Comparison of ENCODE assay signal across 11 cellular contexts in the genomic region with DNA sequence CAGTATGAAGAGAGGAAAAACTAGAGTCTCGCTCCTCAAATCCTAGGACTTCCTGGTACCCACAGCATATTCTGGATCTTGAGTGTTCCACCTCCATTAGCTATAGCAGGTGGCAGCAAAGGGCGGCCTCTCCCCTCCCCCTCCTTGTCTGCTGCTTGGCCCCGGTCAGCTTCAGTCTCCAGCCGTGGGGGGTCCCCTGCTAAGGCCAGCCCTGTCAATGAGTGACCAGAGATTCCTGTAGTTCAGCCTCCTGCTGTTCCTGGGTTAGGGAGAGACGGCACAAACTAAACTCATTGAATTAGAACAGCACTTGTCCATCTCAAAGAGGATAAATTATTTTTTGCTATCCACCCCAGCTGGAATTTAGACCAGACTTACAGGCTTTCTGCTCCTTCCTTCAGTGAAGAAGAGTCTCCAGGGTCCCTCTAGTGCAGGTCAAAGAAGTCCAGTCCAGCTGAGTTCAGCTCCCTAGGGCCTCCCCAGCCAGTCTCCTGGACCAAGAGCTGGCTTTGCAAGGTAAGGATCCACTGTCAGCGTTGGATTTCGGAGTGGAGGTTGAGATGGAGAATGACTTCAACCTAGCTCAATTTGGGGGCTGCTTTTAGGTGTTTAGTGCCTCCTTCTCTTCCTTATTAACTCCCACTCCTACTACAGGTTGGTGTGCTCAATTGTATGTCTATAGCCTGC. TPM values are rescaled to one million over a fixed set of nuclear protein-coding genes. Genes with fewer than 3 reads are reported as not detected.
DNase-seq lines count a peak whose midpoint lies in the region; ATAC-seq and TF ChIP-seq lines count a peak whose summit lies in the region.
"Had no signal": no experiment of that assay in that cellular context is flagged by ENCODE, and none has a peak within 500 bp of the region (broad histone marks: within the 10 kb centered on the region; RNA-seq: fewer than 3 reads in every experiment).

No MANE protein-coding gene starts in this region.

- POLR2A ChIA-PET in activated CD4-positive, alpha-beta memory T cell treated with anti-CD3 and anti-CD28 coated beads, Interleukin-2, amount 10 ng/mL, durations not matched to agents 7 days and 5 days (lab: Charles Lee): interaction anchor here (1.0 to 1.2 kb wide), 2 partner anchors 11 to 24 kb away, joined by 3 read pairs; no protein-coding TSS in a partner anchor
- POLR2A ChIA-PET in activated CD4-positive, alpha-beta memory T cell treated with anti-CD3 and anti-CD28 coated beads for 36 hours (lab: Charles Lee): interaction anchor here (0.9 kb wide), 1 partner anchor 29 kb away, joined by 3 read pairs; no protein-coding TSS in a partner anchor

- WGBS in tibial nerve, 2 donors: 45 to 47% methylated on average over 7 of the region's 7 CpGs

- TF ChIP-seq POLR2A in tibial nerve (IDR thresholded peaks at IDR 0.05): no peak

- peak overlapping the region; percentile 24 for H3K4me3 Mint-ChIP-seq in activated CD4-positive, alpha-beta memory T cell treated with anti-CD3 and anti-CD28 coated beads, Interleukin-2, amount 10 ng/mL, durations not matched to agents 7 days and 5 days
- no peak overlapping the region for H3K4me3 Mint-ChIP-seq in activated CD4-positive, alpha-beta memory T cell treated with anti-CD3 and anti-CD28 coated beads for 36 hours
- H3K4me3 Mint-ChIP-seq in endothelial cell (ENCODE audit: unreplicated experiment) (peak overlapping the region; percentile 49), naive B cell (peak overlapping the region in 7 of 8 donors; percentile 69 to 84 (median 75))

- peaks cover 37% of the 10 kb centered on the region for H3K27me3 Mint-ChIP-seq in activated CD4-positive, alpha-beta memory T cell treated with anti-CD3 and anti-CD28 coated beads, Interleukin-2, amount 10 ng/mL, durations not matched to agents 7 days and 5 days
- H3K27me3 Mint-ChIP-seq in activated CD4-positive, alpha-beta memory T cell treated with anti-CD3 and anti-CD28 coated beads for 36 hours: peaks cover 12% of the 10 kb centered on the region
- H3K27me3 Mint-ChIP-seq in endothelial cell (ENCODE audit: unreplicated experiment): peaks cover 21% of the 10 kb centered on the region
- H3K27me3 Mint-ChIP-seq in naive B cell: peaks cover 12 to 22% (median 17%) of the 10 kb centered on the region in 3 donors

- no peak for ATAC-seq in naive B cell (ENCODE audit: low read depth in 2 of 2)
- ATAC-seq in GM19455 (IDR thresholded peaks at IDR 0.05; ENCODE audit: unreplicated experiment): no peak

- CTCF ChIA-PET in activated CD4-positive, alpha-beta memory T cell treated with anti-CD3 and anti-CD28 coated beads, Interleukin-2, amount 10 ng/mL, durations not matched to agents 7 days and 5 days (lab: Charles Lee): interaction anchor here (1.7 kb wide), 1 partner anchor 34 kb away, joined by 4 read pairs; no protein-coding TSS in a partner anchor
- CTCF ChIA-PET in activated CD4-positive, alpha-beta memory T cell treated with anti-CD3 and anti-CD28 coated beads for 36 hours (lab: Charles Lee): interaction anchor here (0.6 to 11.7 kb wide), 4 partner anchors 8 to 89 kb away, joined by 4 to 137 read pairs (median 4); no protein-coding TSS in a partner anchor

- H3K4me1 Mint-ChIP-seq in activated CD4-positive, alpha-beta memory T cell treated with anti-CD3 and anti-CD28 coated beads, Interleukin-2, amount 10 ng/mL, durations not matched to agents 7 days and 5 days: peaks cover 25% of the 10 kb centered on the region
- H3K4me1 Mint-ChIP-seq in activated CD4-positive, alpha-beta memory T cell treated with anti-CD3 and anti-CD28 coated beads for 36 hours (ENCODE audit: low read depth): peaks cover 22% of the 10 kb centered on the region
- H3K4me1 Mint-ChIP-seq in endothelial cell (ENCODE audit: unreplicated experiment): peaks cover 24% of the 10 kb centered on the region
- H3K4me1 Mint-ChIP-seq in naive B cell: peaks cover 23 to 30% (median 30%) of the 10 kb centered on the region in 3 donors

- H3K27me3 ChIP-seq in tibial nerve: no peaks in the 10 kb centered on the region

- H3K4me3 ChIP-seq in tibial nerve: peak overlapping the region in 1 of 4 donors; percentile 68

- peaks cover 0 to 80% (median 54%) of the 10 kb centered on the region in 4 donors for H3K4me1 ChIP-seq in tibial nerve

- no peaks in the 10 kb centered on the region for H3K9me3 Mint-ChIP-seq in activated CD4-positive, alpha-beta memory T cell treated with anti-CD3 and anti-CD28 coated beads, Interleukin-2, amount 10 ng/mL, durations not matched to agents 7 days and 5 days
- no peaks in the 10 kb centered on the region for H3K9me3 Mint-ChIP-seq in activated CD4-positive, alpha-beta memory T cell treated with anti-CD3 and anti-CD28 coated beads for 36 hours
- H3K9me3 Mint-ChIP-seq in endothelial cell (ENCODE audit: unreplicated experiment) (no peaks in the 10 kb centered on the region), naive B cell (peaks cover 0 to 3% (median 0%) of the 10 kb centered on the region in 7 donors)

- peaks cover 0 to 14% (median 0%) of the 10 kb centered on the region in 3 donors for H3K36me3 ChIP-seq in tibial nerve

- H3K9me3 ChIP-seq in tibial nerve: no peaks in the 10 kb centered on the region

- no peak overlapping the region for H3K27ac Mint-ChIP-seq in activated CD4-positive, alpha-beta memory T cell treated with anti-CD3 and anti-CD28 coated beads, Interleukin-2, amount 10 ng/mL, durations not matched to agents 7 days and 5 days
- H3K27ac Mint-ChIP-seq in activated CD4-positive, alpha-beta memory T cell treated with anti-CD3 and anti-CD28 coated beads for 36 hours: no peak overlapping the region
- H3K27ac Mint-ChIP-seq in endothelial cell (ENCODE audit: unreplicated experiment): no peak overlapping the region
- peak overlapping the region in 2 of 6 donors; percentile 79 to 98 for H3K27ac Mint-ChIP-seq in naive B cell

- TF ChIP-seq EP300 in tibial nerve (IDR thresholded peaks at IDR 0.05): no peak

- TF ChIP-seq CTCF in endothelial cell (IDR thresholded peaks at IDR 0.05; ENCODE audit: unreplicated experiment) (no peak), tibial nerve (IDR thresholded peaks at IDR 0.05) (no peak)

- no peak for DNase-seq in activated CD4-positive, alpha-beta memory T cell treated with anti-CD3 and anti-CD28 coated beads, Interleukin-2, amount 10 ng/mL, durations not matched to agents 7 days and 5 days
- no peak for DNase-seq in activated CD4-positive, alpha-beta memory T cell treated with anti-CD3 and anti-CD28 coated beads for 36 hours
- DNase-seq in endothelial cell (ENCODE audit: low spot score) (no peak), naive B cell (no peak), tibial nerve (ENCODE audit: low spot score in 2 of 2) (no peak), NCI-H1694 treated with DMSO at 0.1 percent for 48 hours (lab: John Stamatoyannopoulos, UW) (no peak), AG08395 (ENCODE audit: low spot score) (no peak)
- DNase-seq: central memory CD4-positive, alpha-beta T cell; NCI-H187 treated with DMSO at 0.1 percent for 48 hours; T-helper 9 cell had no signal

- H3K36me3 Mint-ChIP-seq in activated CD4-positive, alpha-beta memory T cell treated with anti-CD3 and anti-CD28 coated beads, Interleukin-2, amount 10 ng/mL, durations not matched to agents 7 days and 5 days (ENCODE audit: low read depth): peaks cover 28% of the 10 kb centered on the region
- peaks cover 9% of the 10 kb centered on the region for H3K36me3 Mint-ChIP-seq in activated CD4-positive, alpha-beta memory T cell treated with anti-CD3 and anti-CD28 coated beads for 36 hours
- H3K36me3 Mint-ChIP-seq in endothelial cell (ENCODE audit: low read depth, unreplicated experiment) (peaks cover 23% of the 10 kb centered on the region), naive B cell (peaks cover 10% of the 10 kb centered on the region in 2 donors)

- intact Hi-C loops in activated CD4-positive, alpha-beta memory T cell treated with anti-CD3 and anti-CD28 coated beads for 36 hours (cut with micrococcal nuclease): no loop called here

- H3K27ac ChIP-seq in tibial nerve: peak overlapping the region; percentile 66 to 99 (median 98)

RNA-seq across cellular contexts. Expression of a gene that starts 1.1 kb away (rescaled TPM):
- under 1 TPM; 0.53 to 0.63 TPM for total RNA-seq in activated CD4-positive, alpha-beta memory T cell treated with anti-CD3 and anti-CD28 coated beads, Interleukin-2, amount 10 ng/mL, durations not matched to agents 7 days and 5 days
- 1 to 10 TPM; 2.0 to 2.4 TPM for total RNA-seq in activated CD4-positive, alpha-beta memory T cell treated with anti-CD3 and anti-CD28 coated beads for 36 hours
- total RNA-seq in endothelial cell (ENCODE audit: unreplicated experiment): 45.4 TPM
- under 1 TPM in 1 of 6 donors, not detected in 5; 0.54 TPM for polyA plus RNA-seq in naive B cell (ENCODE audit: low read depth in 6 of 6)
- total RNA-seq in tibial nerve: 100 to 1,000 TPM; 299 to 365 (median 323) TPM

RNA-seq across cellular contexts. Expression of a gene that starts 34.1 kb away (rescaled TPM):
- 100 to 1,000 TPM; 138 to 141 TPM for total RNA-seq in activated CD4-positive, alpha-beta memory T cell treated with anti-CD3 and anti-CD28 coated beads, Interleukin-2, amount 10 ng/mL, durations not matched to agents 7 days and 5 days
- 100 to 1,000 TPM; 180 to 182 TPM for total RNA-seq in activated CD4-positive, alpha-beta memory T cell treated with anti-CD3 and anti-CD28 coated beads for 36 hours
- total RNA-seq in endothelial cell (ENCODE audit: unreplicated experiment): 145 TPM
- 100 to 1,000 TPM in 5 of 6 donors, 10 to 100 TPM in 1; 97.1 to 135 (median 122) TPM for polyA plus RNA-seq in naive B cell (ENCODE audit: low read depth in 6 of 6)
- 10 to 100 TPM; 74.3 to 94.8 (median 88.5) TPM for total RNA-seq in tibial nerve

RNA-seq across cellular contexts. Expression of a gene that starts 40.6 kb away (rescaled TPM):
- 1 to 10 TPM; 9.6 to 10.0 TPM for total RNA-seq in activated CD4-positive, alpha-beta memory T cell treated with anti-CD3 and anti-CD28 coated beads, Interleukin-2, amount 10 ng/mL, durations not matched to agents 7 days and 5 days
- 10 to 100 TPM; 16.0 to 17.1 TPM for total RNA-seq in activated CD4-positive, alpha-beta memory T cell treated with anti-CD3 and anti-CD28 coated beads for 36 hours
- total RNA-seq in endothelial cell (ENCODE audit: unreplicated experiment) (19.7 TPM), tibial nerve (10 to 100 TPM; 30.3 to 44.4 (median 35.4) TPM)
- polyA plus RNA-seq in naive B cell (ENCODE audit: low read depth in 6 of 6): 1 to 10 TPM; 3.5 to 9.6 (median 6.3) TPM

Comparison
In these comparisons a context has a peak if more than half of its experiments do, and no peak if none do; other contexts are left out.
1. RNA of a gene that starts 1.1 kb away (total RNA-seq): 299 to 365 TPM in tibial nerve and 45.4 TPM in endothelial cell (single experiment); 2.0 to 2.4 TPM in activated CD4-positive, alpha-beta memory T cell treated with anti-CD3 and anti-CD28 coated beads for 36 hours and 0.53 to 0.63 TPM in activated CD4-positive, alpha-beta memory T cell treated with anti-CD3 and anti-CD28 coated beads, Interleukin-2, amount 10 ng/mL, durations not matched to agents 7 days and 5 days; every median in the first group is over 10 times any median in the second.